8 cellular contexts compared by ENCODE assay signal in the genomic region with DNA sequence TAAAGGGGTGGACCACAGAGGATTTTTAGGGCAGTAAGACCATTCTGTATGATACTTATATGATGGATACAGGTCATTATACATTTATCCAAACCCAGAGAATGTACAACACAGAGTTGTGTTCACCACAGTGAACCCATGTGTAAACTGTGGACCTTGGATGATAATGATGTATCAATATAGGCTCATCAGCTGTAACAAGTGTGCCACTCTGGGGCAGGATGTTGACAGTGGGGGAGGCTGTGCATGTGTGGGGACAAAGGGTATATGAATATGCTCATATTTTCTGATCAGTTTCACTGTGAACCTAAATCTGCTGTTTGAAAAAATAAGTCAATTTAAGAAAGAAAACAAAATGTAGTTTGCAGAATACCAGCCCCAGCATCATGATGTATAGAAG. TPM values are rescaled to one million over a fixed set of nuclear protein-coding genes. Genes with fewer than 3 reads are reported as not detected.
"Had no signal": no experiment of that assay in that cellular context is flagged by ENCODE, and none has a peak within 500 bp of the region (broad histone marks: within the 10 kb centered on the region; RNA-seq: fewer than 3 reads in every experiment).

No MANE protein-coding gene starts in this region.

- H3K27ac ChIP-seq: HL-60, KMS-11 had no signal

- ATAC-seq: K562 had no signal

- H3K4me3 ChIP-seq: K562 had no signal

- H3K4me2 ChIP-seq: KMS-11 had no signal

- DNase-seq: IMR-90, KBM-7, KG1 had no signal

- H3K9ac ChIP-seq: KMS-11 had no signal

- FAIRE-seq: HTR-8/SVneo, K562 had no signal

RNA-seq across cellular contexts. Expression of a gene that starts 46.7 kb away (rescaled TPM):
- polyA plus RNA-seq: IgD-negative memory B cell had no signal
